In genomic region chr11:119316729-119317591, GRCh38 we compare ENCODE assay signal across 8 cellular contexts. TPM values are rescaled to one million over a fixed set of nuclear protein-coding genes. Genes with fewer than 3 reads are reported as not detected.
DNase-seq lines count a peak whose midpoint lies in the region; ATAC-seq and TF ChIP-seq lines count a peak whose summit lies in the region.

A gene with protein sequence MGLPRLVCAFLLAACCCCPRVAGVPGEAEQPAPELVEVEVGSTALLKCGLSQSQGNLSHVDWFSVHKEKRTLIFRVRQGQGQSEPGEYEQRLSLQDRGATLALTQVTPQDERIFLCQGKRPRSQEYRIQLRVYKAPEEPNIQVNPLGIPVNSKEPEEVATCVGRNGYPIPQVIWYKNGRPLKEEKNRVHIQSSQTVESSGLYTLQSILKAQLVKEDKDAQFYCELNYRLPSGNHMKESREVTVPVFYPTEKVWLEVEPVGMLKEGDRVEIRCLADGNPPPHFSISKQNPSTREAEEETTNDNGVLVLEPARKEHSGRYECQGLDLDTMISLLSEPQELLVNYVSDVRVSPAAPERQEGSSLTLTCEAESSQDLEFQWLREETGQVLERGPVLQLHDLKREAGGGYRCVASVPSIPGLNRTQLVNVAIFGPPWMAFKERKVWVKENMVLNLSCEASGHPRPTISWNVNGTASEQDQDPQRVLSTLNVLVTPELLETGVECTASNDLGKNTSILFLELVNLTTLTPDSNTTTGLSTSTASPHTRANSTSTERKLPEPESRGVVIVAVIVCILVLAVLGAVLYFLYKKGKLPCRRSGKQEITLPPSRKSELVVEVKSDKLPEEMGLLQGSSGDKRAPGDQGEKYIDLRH (minus strand): TSS chr11:119317130. CDS start chr11:119317101, 29 bp downstream.

- no peaks in the 10 kb centered on the region for H3K9me3 ChIP-seq in OCI-LY3 (ENCODE audit: insufficient read depth, low read length)
- H3K9me3 ChIP-seq in lower lobe of right lung = no peaks in the 10 kb centered on the region
- no peaks in the 10 kb centered on the region for H3K9me3 ChIP-seq in suprapubic skin

- H3K4me2 ChIP-seq in OCI-LY3 (ENCODE audit: low read length) = peak within 1 kb of the TSS; percentile 100

- WGBS in suprapubic skin = 0% methylated on average over 1 of the region's 74 CpGs

- H3K27me3 ChIP-seq in OCI-LY3 (ENCODE audit: low read depth, low read length) = peaks cover 14% of the 10 kb centered on the region
- peaks cover 50% of the 10 kb centered on the region for H3K27me3 ChIP-seq in lower lobe of right lung (ENCODE audit: low read depth)
- H3K27me3 ChIP-seq in suprapubic skin = peaks cover 37% of the 10 kb centered on the region

- TF ChIP-seq POLR2A in suprapubic skin (IDR thresholded peaks at IDR 0.05) = no peak

- TF ChIP-seq CTCF in OCI-LY3 (IDR thresholded peaks at IDR 0.05; ENCODE audit: low read depth, low read length) (no peak), lower lobe of right lung (IDR thresholded peaks at IDR 0.05) (no peak), suprapubic skin (IDR thresholded peaks at IDR 0.05) (no peak)

- peak; percentile 19 for DNase-seq in NCI-H510A (lab: John Stamatoyannopoulos, UW)
- no peak for DNase-seq in NCI-H510A treated with DMSO at 0.1 percent for 48 hours (lab: John Stamatoyannopoulos, UW)
- DNase-seq in dermis blood vessel endothelial cell = peak; percentile 77
- DNase-seq in lower lobe of right lung = no peak
- peak; percentile 66 to 78 for DNase-seq in suprapubic skin (ENCODE audit: low spot score in 2 of 2)
- no peak for DNase-seq in activated CD4-positive, CD25-positive, alpha-beta regulatory T cell treated with anti-CD3 and anti-CD28 coated beads, Interleukin-2, amount 50 U/mL, for 72 hours

- no peak for TF ChIP-seq EP300 in suprapubic skin (IDR thresholded peaks at IDR 0.05)

- H3K4me3 ChIP-seq in OCI-LY3 (ENCODE audit: low read length) (peak within 1 kb of the TSS; percentile 87), lower lobe of right lung (peak within 1 kb of the TSS; percentile 51), suprapubic skin (peak within 1 kb of the TSS; percentile 53)

- H3K4me1 ChIP-seq in OCI-LY3 (ENCODE audit: low read length) (peaks cover 49% of the 10 kb centered on the region), lower lobe of right lung (peaks cover 69% of the 10 kb centered on the region), suprapubic skin (peaks cover 65% of the 10 kb centered on the region)

- peak within 1 kb of the TSS; percentile 61 for H3K9ac ChIP-seq in OCI-LY3 (ENCODE audit: low read length)

- H3K36me3 ChIP-seq in OCI-LY3 (replicated peaks; ENCODE audit: low read depth, low read length) (no peaks in the 10 kb centered on the region), lower lobe of right lung (peaks cover 10% of the 10 kb centered on the region), suprapubic skin (no peaks in the 10 kb centered on the region)

- no peaks in the 10 kb centered on the region for H4K20me1 ChIP-seq in OCI-LY3 (ENCODE audit: insufficient read depth, low read length)

- intact Hi-C loops in lower lobe of right lung (cut with DNase I) = no loop called here

- peak within 1 kb of the TSS; percentile 52; the same call in 1 of the 2 replicates for H2AFZ ChIP-seq in OCI-LY3 (ENCODE audit: low read depth, low read length)

- H3K79me2 ChIP-seq in OCI-LY3 (ENCODE audit: low read length) = no peaks in the 10 kb centered on the region

- 0 out of 2 replicates have a peak within 1 kb of the TSS, but pooled peaks have one; percentile 27 for H3K27ac ChIP-seq in OCI-LY3 (ENCODE audit: low read length)
- H3K27ac ChIP-seq in lower lobe of right lung = peak within 1 kb of the TSS; percentile 90
- H3K27ac ChIP-seq in suprapubic skin = peak within 1 kb of the TSS; percentile 82

- ATAC-seq in lower lobe of right lung = no peak
- no peak for ATAC-seq in GM19023 (IDR thresholded peaks at IDR 0.05; ENCODE audit: unreplicated experiment)

RNA-seq across cellular contexts. Expression of the gene that starts here (rescaled TPM):
- total RNA-seq in dermis blood vessel endothelial cell (1,172 and 1,718 TPM in 2 replicates), lower lobe of right lung (67.1 TPM), suprapubic skin (100 to 1,000 TPM; 104 to 163 (median 124) TPM)

Comparison
In these comparisons a context has a peak if more than half of its experiments do, and no peak if none do; other contexts are left out.
1. DNase-seq: peak in NCI-H510A (single experiment), dermis blood vessel endothelial cell (single experiment) and suprapubic skin (2 of 2); none in NCI-H510A treated with DMSO at 0.1 percent for 48 hours (single experiment), lower lobe of right lung (single experiment) and activated CD4-positive, CD25-positive, alpha-beta regulatory T cell treated with anti-CD3 and anti-CD28 coated beads, Interleukin-2, amount 50 U/mL, for 72 hours (single experiment).
2. H3K27ac ChIP-seq: peak in every context shown above with its lines; median percentile 90 in lower lobe of right lung; 82 in suprapubic skin; 27 in OCI-LY3.
3. Peak in every context shown above with its lines, with median percentiles within 50 percentile points of each other: H3K4me3 ChIP-seq.